In genomic region chr1:154181944-154182341, GRCh38 we compare ENCODE assay signal across 8 cellular contexts. TPM values are rescaled to one million over a fixed set of nuclear protein-coding genes. Genes with fewer than 3 reads are reported as not detected.
A peak's percentile ranks its signal among the peaks of the same experiment; 100 is the strongest.
DNase-seq lines count a peak whose midpoint lies in the region; ATAC-seq, FAIRE-seq and TF ChIP-seq lines count a peak whose summit lies in the region.

No MANE protein-coding gene starts in this region.

- H3K36me3 Mint-ChIP-seq in memory B cell, result peaks cover 14% of the 10 kb centered on the region

- BruUV-seq in GM12878 (replicated peaks; lab: Mats Ljungman, UMichigan), result no TSS peak

- H4K20me1 ChIP-seq in GM12878 (ENCODE audit: control insufficient read depth, insufficient read depth), result peaks cover 36% of the 10 kb centered on the region

- SMC1A ChIA-PET in GM12878 (lab: Charles Lee; ENCODE audit: uncharacterized antibody, unreplicated experiment), result interaction anchor here (0.7 to 4.1 kb wide), 3 partner anchors 24 to 191 kb away, joined by 3 to 22 read pairs (median 3); no protein-coding TSS in a partner anchor

- no peak for ATAC-seq in Right ventricle myocardium superior (ENCODE audit: poor library complexity)
- ATAC-seq in GM12878, result no peak
- peak; percentile 29 for ATAC-seq in memory B cell (ENCODE audit: low read depth)
- no peak for ATAC-seq in GM18505 (IDR thresholded peaks at IDR 0.05; ENCODE audit: unreplicated experiment)

- peak overlapping the region; percentile 67 for H3K27ac ChIP-seq in cardiac muscle cell
- peak overlapping the region; percentile 94 for H3K27ac ChIP-seq in GM12878 (ENCODE audit: control insufficient read depth, insufficient read depth)
- H3K27ac ChIP-seq in uterus, result peak overlapping the region; percentile 79 to 87

- 2% methylated on average over 6 of the region's 6 CpGs for WGBS in GM12878 (ENCODE audit: insufficient coverage, insufficient replicate concordance, low lambda C conversion rate, missing lambda C conversion rate)

- RAD21 ChIA-PET in GM12878 (lab: Charles Lee; ENCODE audit: unreplicated experiment), result interaction anchor here (1.4 to 3.3 kb wide), 2 partner anchors 23 to 153 kb away, joined by 6 to 30 read pairs; no protein-coding TSS in a partner anchor

- CTCF ChIA-PET in GM12878 (lab: Yijun Ruan, JAX), result interaction anchor here (0.8 to 1.9 kb wide), 6 partner anchors 18 to 903 kb away, joined by 3 to 12 read pairs (median 4); no protein-coding TSS in a partner anchor

- no peaks in the 10 kb centered on the region for H3K27me3 Mint-ChIP-seq in memory B cell

- in situ Hi-C loops in GM12878 (cut with MboI), result loop anchor here (10.0 kb wide), 1 partner anchor 153 kb away; no protein-coding TSS in a partner anchor

- no peak for TF ChIP-seq EP300 in GM12878 (IDR thresholded peaks at IDR 0.05; ENCODE audit: borderline replicate concordance in 1 of 2, control insufficient read depth in 1 of 2, low read depth in 2 of 2, low read length in 2 of 2)

- FAIRE-seq in GM12878 (lab: Jason Lieb, UNC), result peak; percentile 89

- H3K9me3 Mint-ChIP-seq in memory B cell, result no peaks in the 10 kb centered on the region

- TF ChIP-seq RAD21 in GM12878 (IDR thresholded peaks at IDR 0.05; ENCODE audit: insufficient read depth, low read depth, low read length), result no peak

- H3K36me3 ChIP-seq in cardiac muscle cell (no peaks in the 10 kb centered on the region), GM12878 (ENCODE audit: control insufficient read depth in 2 of 2, insufficient read depth in 2 of 2, low read length in 1 of 2) (peaks cover 0 to 20% of the 10 kb centered on the region in 2 experiments; a peak in 2 of 4 replicates), uterus (no peaks in the 10 kb centered on the region)

- H3K27me3 ChIP-seq in cardiac muscle cell (no peaks in the 10 kb centered on the region), GM12878 (replicated peaks in 1 of 2; ENCODE audit: control insufficient read depth in 2 of 2, insufficient read depth in 2 of 2, low read length in 1 of 2) (no peaks in the 10 kb centered on the region), uterus (no peaks in the 10 kb centered on the region)

- TF ChIP-seq POLR2A in GM12878 (IDR thresholded peaks at IDR 0.05; ENCODE audit: low read depth, low read length), result no peak
- no peak for TF ChIP-seq POLR2A in uterus (IDR thresholded peaks at IDR 0.05)
- no peak for TF ChIP-seq POLR2A in GM18505 (IDR thresholded peaks at IDR 0.05; ENCODE audit: borderline replicate concordance, extremely low read depth, insufficient read depth, insufficient read length)

- no peak overlapping the region for H2AFZ ChIP-seq in GM12878 (ENCODE audit: control insufficient read depth, low read depth, low read length)

- H3K4me3 Mint-ChIP-seq in memory B cell, result peak overlapping the region; percentile 100

- H3K4me3 ChIP-seq in cardiac muscle cell (peak overlapping the region; percentile 54), GM12878 (peak overlapping the region; percentile 99), uterus (peak overlapping the region; percentile 74 to 88)

- peaks cover 18% of the 10 kb centered on the region for H3K4me1 ChIP-seq in cardiac muscle cell (ENCODE audit: low read depth)
- H3K4me1 ChIP-seq in GM12878 (ENCODE audit: control insufficient read depth, insufficient read depth, low read length), result peaks cover 14% of the 10 kb centered on the region
- H3K4me1 ChIP-seq in uterus, result peaks cover 16 to 24% of the 10 kb centered on the region in 2 donors

- intact Hi-C loops in Right ventricle myocardium superior (cut with DNase I) (no loop called here), GM12878 (cut with micrococcal nuclease; ENCODE audit: unreplicated experiment) (loop anchor here (2.0 to 5.0 kb wide), 2 partner anchors 39 to 190 kb away; partner anchors contain the start of genes RPS27 and UBAP2L), uterus (cut with DNase I; ENCODE audit: low total_unique reads) (no loop called here)

- no peak for DNase-seq in cardiac muscle cell (ENCODE audit: low read depth in 1 of 2, low spot score in 1 of 2)
- no peak for DNase-seq in Right ventricle myocardium superior
- DNase-seq in GM12878 (ENCODE audit: low read depth, low spot score), result no peak
- peak in 1 of 2 donors; percentile 23 for DNase-seq in memory B cell (ENCODE audit: low spot score in 2 of 2)
- DNase-seq in uterus, result no peak
- DNase-seq in NCI-H82 treated with DMSO at 0.1 percent for 48 hours (lab: John Stamatoyannopoulos, UW; ENCODE audit: unreplicated experiment), result no peak
- no peak for DNase-seq in kidney glomerular epithelial cell (lab: John Stamatoyannopoulos, UW)

- peak overlapping the region; percentile 96 for H3K9ac ChIP-seq in GM12878 (ENCODE audit: control insufficient read depth, insufficient read depth, low read length)

- peaks cover 61% of the 10 kb centered on the region for H3K79me2 ChIP-seq in GM12878 (ENCODE audit: control insufficient read depth, insufficient read depth, low read length)

- peaks cover 45% of the 10 kb centered on the region for H3K4me1 Mint-ChIP-seq in memory B cell

- H3K9me3 ChIP-seq in cardiac muscle cell (ENCODE audit: low read depth) (no peaks in the 10 kb centered on the region), GM12878 (replicated peaks; ENCODE audit: control insufficient read depth, insufficient read depth, low read length) (no peaks in the 10 kb centered on the region), uterus (no peaks in the 10 kb centered on the region)

- H3K27ac Mint-ChIP-seq in memory B cell, result peak overlapping the region; percentile 94

- no peak for TF ChIP-seq CTCF in cardiac muscle cell (IDR thresholded peaks at IDR 0.05; ENCODE audit: low read depth, low read length)
- no peak for TF ChIP-seq CTCF in GM12878 (IDR thresholded peaks at IDR 0.05 in 2 of 3, conservative IDR thresholded peaks at IDR 0.05 in 1 of 3; ENCODE audit: control insufficient read depth in 2 of 3, extremely low read depth in 1 of 3, insufficient read depth in 1 of 3, low read depth in 3 of 3, low read length in 3 of 3)
- no peak for TF ChIP-seq CTCF in uterus (IDR thresholded peaks at IDR 0.05)

- H3K4me2 ChIP-seq in GM12878 (ENCODE audit: control insufficient read depth, insufficient read depth), result peak overlapping the region; percentile 91

- POLR2A ChIA-PET in GM12878 (lab: Charles Lee), result interaction anchor here (0.5 to 3.9 kb wide), 12 partner anchors 15 to 486 kb away, joined by 3 to 20 read pairs (median 5); partner anchors contain the start of genes RPS27 and UBAP2L

RNA-seq across cellular contexts. Expression of gene TPM3, which starts 10.0 kb away (rescaled TPM):
- 120 and 137 TPM in 2 replicates for total RNA-seq in cardiac muscle cell
- 109 and 139 TPM in 2 replicates for polyA plus RNA-seq in cardiac muscle cell
- total RNA-seq in Right ventricle myocardium superior, result 80.9 TPM
- 188 and 211 TPM in 2 replicates for total RNA-seq in GM12878 (2013; cell fraction: nucleolus; rRNA removed)
- 405 and 502 TPM in 2 replicates for total RNA-seq in GM12878 (2014; rRNA removed)
- total RNA-seq in GM12878 (2014; rRNA removed; fragmentation: Illumina TruSeq; extraction: Trizol), result 411 and 420 TPM in 2 replicates
- 545 and 553 TPM in 2 replicates for total RNA-seq in GM12878 (2021)
- polyA plus RNA-seq in GM12878 (2011; ENCODE audit: low read depth), result 286 TPM
- 656 and 917 TPM in 2 replicates for polyA plus RNA-seq in GM12878 (2011; rRNA removed)
- 327 and 385 TPM in 2 replicates for polyA plus RNA-seq in GM12878 (2011; cell fraction: cytosol; rRNA removed)
- 222 and 294 TPM in 2 replicates for polyA plus RNA-seq in GM12878 (2011; cell fraction: nucleus; rRNA removed)
- 335 and 369 TPM in 2 replicates for polyA plus RNA-seq in GM12878 (2012)
- 597 and 607 TPM in 2 replicates for polyA plus RNA-seq in GM12878 (2014; fragmentation: Illumina TruSeq; extraction: Trizol)
- polyA plus RNA-seq in GM12878 (2014; fragmentation: Nextera tagmentation; extraction: Ambion mirVana), result 100 to 1,000 TPM; 270 to 321 TPM
- polyA plus RNA-seq in GM12878 (2014; rRNA removed), result 414 and 456 TPM in 2 replicates
- polyA plus RNA-seq in GM12878 (2016; fragmentation: Nextera tagmentation; extraction: Ambion mirVana), result 100 to 1,000 TPM; 732 to 759 TPM
- polyA minus RNA-seq in GM12878 (2011; rRNA and poly(A)+ RNA removed), result 191 and 196 TPM in 2 replicates
- polyA minus RNA-seq in GM12878 (2011; cell fraction: cytosol; rRNA and poly(A)+ RNA removed), result 82.5 and 102 TPM in 2 replicates
- 36.0 and 65.3 TPM in 2 replicates for polyA minus RNA-seq in GM12878 (2011; cell fraction: nucleus; rRNA and poly(A)+ RNA removed)
- total RNA-seq in uterus, result 100 to 1,000 TPM; 130 to 263 (median 199) TPM

RNA-seq across cellular contexts. Expression of gene CFAP141, which starts 24.2 kb away (rescaled TPM):
- not detected in 2 replicates for total RNA-seq in cardiac muscle cell
- polyA plus RNA-seq in cardiac muscle cell, result not detected in 2 replicates
- not detected for total RNA-seq in Right ventricle myocardium superior
- not detected in 2 replicates for total RNA-seq in GM12878 (2013; cell fraction: nucleolus; rRNA removed)
- not detected in 2 replicates for total RNA-seq in GM12878 (2014; rRNA removed)
- total RNA-seq in GM12878 (2014; rRNA removed; fragmentation: Illumina TruSeq; extraction: Trizol), result not detected in 2 replicates
- total RNA-seq in GM12878 (2021), result not detected in 2 replicates
- not detected for polyA plus RNA-seq in GM12878 (2011; ENCODE audit: low read depth)
- not detected in 2 replicates for polyA plus RNA-seq in GM12878 (2011; rRNA removed)
- not detected in 2 replicates for polyA plus RNA-seq in GM12878 (2011; cell fraction: cytosol; rRNA removed)
- polyA plus RNA-seq in GM12878 (2011; cell fraction: nucleus; rRNA removed), result not detected in 2 replicates
- polyA plus RNA-seq in GM12878 (2012), result not detected in 2 replicates
- not detected in 2 replicates for polyA plus RNA-seq in GM12878 (2014; fragmentation: Illumina TruSeq; extraction: Trizol)
- polyA plus RNA-seq in GM12878 (2014; fragmentation: Nextera tagmentation; extraction: Ambion mirVana), result not detected
- not detected in 2 replicates for polyA plus RNA-seq in GM12878 (2014; rRNA removed)
- polyA plus RNA-seq in GM12878 (2016; fragmentation: Nextera tagmentation; extraction: Ambion mirVana), result not detected
- polyA minus RNA-seq in GM12878 (2011; rRNA and poly(A)+ RNA removed), result not detected in 2 replicates
- not detected in 2 replicates for polyA minus RNA-seq in GM12878 (2011; cell fraction: cytosol; rRNA and poly(A)+ RNA removed)
- not detected in 2 replicates for polyA minus RNA-seq in GM12878 (2011; cell fraction: nucleus; rRNA and poly(A)+ RNA removed)
- total RNA-seq in uterus, result not detected

RNA-seq across cellular contexts. Expression of gene NUP210L, which starts 27.1 kb away (rescaled TPM):
- 0.18 TPM in 1 of 2 replicates, not detected in the other for total RNA-seq in cardiac muscle cell
- not detected in 2 replicates for polyA plus RNA-seq in cardiac muscle cell
- total RNA-seq in Right ventricle myocardium superior, result 0.43 TPM
- total RNA-seq in GM12878 (2013; cell fraction: nucleolus; rRNA removed), result not detected in 2 replicates
- under 0.01 TPM in 1 of 2 replicates, not detected in the other for total RNA-seq in GM12878 (2014; rRNA removed)
- not detected in 2 replicates for total RNA-seq in GM12878 (2014; rRNA removed; fragmentation: Illumina TruSeq; extraction: Trizol)
- total RNA-seq in GM12878 (2021), result not detected in 2 replicates
- not detected for polyA plus RNA-seq in GM12878 (2011; ENCODE audit: low read depth)
- 0.03 TPM in 1 of 2 replicates, not detected in the other for polyA plus RNA-seq in GM12878 (2011; rRNA removed)
- polyA plus RNA-seq in GM12878 (2011; cell fraction: cytosol; rRNA removed), result 0.02 TPM in 1 of 2 replicates, not detected in the other
- 0.03 TPM in 1 of 2 replicates, not detected in the other for polyA plus RNA-seq in GM12878 (2011; cell fraction: nucleus; rRNA removed)
- not detected in 2 replicates for polyA plus RNA-seq in GM12878 (2012)
- 0.04 TPM in 1 of 2 replicates, not detected in the other for polyA plus RNA-seq in GM12878 (2014; fragmentation: Illumina TruSeq; extraction: Trizol)
- polyA plus RNA-seq in GM12878 (2014; fragmentation: Nextera tagmentation; extraction: Ambion mirVana), result not detected
- polyA plus RNA-seq in GM12878 (2014; rRNA removed), result not detected in 2 replicates
- polyA plus RNA-seq in GM12878 (2016; fragmentation: Nextera tagmentation; extraction: Ambion mirVana), result under 1 TPM; 0.07 to 0.08 TPM
- 0.10 and 0.15 TPM in 2 replicates for polyA minus RNA-seq in GM12878 (2011; rRNA and poly(A)+ RNA removed)
- polyA minus RNA-seq in GM12878 (2011; cell fraction: cytosol; rRNA and poly(A)+ RNA removed), result not detected in 2 replicates
- 0.10 TPM in 1 of 2 replicates, not detected in the other for polyA minus RNA-seq in GM12878 (2011; cell fraction: nucleus; rRNA and poly(A)+ RNA removed)
- total RNA-seq in uterus, result under 1 TPM in 2 of 4 donors, not detected in 2; 0.09 to 0.21 TPM

RNA-seq across cellular contexts. Expression of gene UBAP2L, which starts 38.8 kb away (rescaled TPM):
- 111 and 190 TPM in 2 replicates for total RNA-seq in cardiac muscle cell
- polyA plus RNA-seq in cardiac muscle cell, result 142 and 164 TPM in 2 replicates
- 91.2 TPM for total RNA-seq in Right ventricle myocardium superior
- total RNA-seq in GM12878 (2013; cell fraction: nucleolus; rRNA removed), result 296 and 314 TPM in 2 replicates
- total RNA-seq in GM12878 (2014; rRNA removed), result 56.6 and 58.7 TPM in 2 replicates
- 69.6 and 75.8 TPM in 2 replicates for total RNA-seq in GM12878 (2014; rRNA removed; fragmentation: Illumina TruSeq; extraction: Trizol)
- total RNA-seq in GM12878 (2021), result 163 and 171 TPM in 2 replicates
- 73.9 TPM for polyA plus RNA-seq in GM12878 (2011; ENCODE audit: low read depth)
- 86.2 and 185 TPM in 2 replicates for polyA plus RNA-seq in GM12878 (2011; rRNA removed)
- 116 and 123 TPM in 2 replicates for polyA plus RNA-seq in GM12878 (2011; cell fraction: cytosol; rRNA removed)
- 303 and 325 TPM in 2 replicates for polyA plus RNA-seq in GM12878 (2011; cell fraction: nucleus; rRNA removed)
- polyA plus RNA-seq in GM12878 (2012), result 81.1 and 94.6 TPM in 2 replicates
- polyA plus RNA-seq in GM12878 (2014; fragmentation: Illumina TruSeq; extraction: Trizol), result 164 and 180 TPM in 2 replicates
- 10 to 100 TPM; 49.9 to 53.3 TPM for polyA plus RNA-seq in GM12878 (2014; fragmentation: Nextera tagmentation; extraction: Ambion mirVana)
- polyA plus RNA-seq in GM12878 (2014; rRNA removed), result 140 and 151 TPM in 2 replicates
- polyA plus RNA-seq in GM12878 (2016; fragmentation: Nextera tagmentation; extraction: Ambion mirVana), result 100 to 1,000 TPM; 181 to 198 TPM
- 130 and 259 TPM in 2 replicates for polyA minus RNA-seq in GM12878 (2011; rRNA and poly(A)+ RNA removed)
- polyA minus RNA-seq in GM12878 (2011; cell fraction: cytosol; rRNA and poly(A)+ RNA removed), result 29.7 and 45.6 TPM in 2 replicates
- 99.0 and 173 TPM in 2 replicates for polyA minus RNA-seq in GM12878 (2011; cell fraction: nucleus; rRNA and poly(A)+ RNA removed)
- 100 to 1,000 TPM in 1 of 4 donors, 10 to 100 TPM in 3; 11.5 to 161 (median 52.0) TPM for total RNA-seq in uterus
